Comparison of ENCODE assay signal across 8 cellular contexts in genomic region chr10:129466703-129467345, GRCh38.
DNase-seq lines count a peak whose midpoint lies in the region; ATAC-seq and TF ChIP-seq lines count a peak whose summit lies in the region.

Gene MGMT, plus strand, starts transcription at chr10:129467241.

- peak; percentile 95 for ATAC-seq in GM21737 (IDR thresholded peaks at IDR 0.05; ENCODE audit: unreplicated experiment)

- in situ Hi-C loops in KBM-7 (cut with MboI; ENCODE audit: low pct_unique_long_range_greater_than_20kb, low sequenced_read_pairs) = no loop called here

- DNase-seq in ELR (ENCODE audit: low read depth) (peak; percentile 88), Kasumi-1 (lab: John Stamatoyannopoulos, UW) (peak; percentile 83 to 88), cardiac fibroblast (ENCODE audit: low read depth in 2 of 2) (peak; percentile 83 to 92), islet precursor cell (peak; percentile 94), KBM-7 (no peak)
- peak; percentile 97 for DNase-seq in activated CD4-positive, CD25-positive, alpha-beta regulatory T cell treated with anti-CD3 and anti-CD28 coated beads, Interleukin-2, amount 50 U/mL, for 16 hours (ENCODE audit: low read depth, low spot score)
- DNase-seq in stimulated activated CD4-positive, alpha-beta T cell treated with anti-CD3 and anti-CD28 coated beads, Interleukin-12 subunit alpha, Interleukin-12 subunit beta, amount 100 ng/mL, for 24 hours (ENCODE audit: low read depth in 2 of 2) = peak; percentile 98

- TF ChIP-seq CTCF in cardiac fibroblast (IDR thresholded peaks at IDR 0.05; ENCODE audit: low read depth, low read length) = no peak

- H3K4me3 ChIP-seq in cardiac fibroblast (replicated peaks in 1 of 2; ENCODE audit: low read depth in 2 of 2, low read length in 2 of 2) = peak within 1 kb of the TSS; percentile 88
